12 cellular contexts compared by ENCODE assay signal in genomic region chr9:88302579-88303324, GRCh38.
"Had no signal": no experiment of that assay in that cellular context is flagged by ENCODE, and none has a peak within 500 bp of the region (broad histone marks: within the 10 kb centered on the region; RNA-seq: fewer than 3 reads in every experiment).

No MANE protein-coding gene starts in this region.

- H3K27me3 Mint-ChIP-seq: activated naive CD4-positive, alpha-beta T cell treated with anti-CD3 and anti-CD28 coated beads, Interleukin-2, amount 50 U/mL, for 24 hours; dendritic cell treated with granulocyte-macrophage colony-stimulating factor and Interleukin-4, amounts not matched to agents 40 ng/mL and 50 ng/mL, for 4 days had no signal

- H3K4me3 Mint-ChIP-seq: activated naive CD4-positive, alpha-beta T cell treated with anti-CD3 and anti-CD28 coated beads, Interleukin-2, amount 50 U/mL, for 24 hours; dendritic cell treated with granulocyte-macrophage colony-stimulating factor and Interleukin-4, amounts not matched to agents 40 ng/mL and 50 ng/mL, for 4 days; immature natural killer cell; stimulated activated memory B cell treated with anti-CD40 and anti-IgM and Interleukin-4, amounts not matched to agents 10 μg/mL and 1 μg/mL and 100 μg/mL, for 72 hours had no signal

- H3K36me3 Mint-ChIP-seq: activated naive CD4-positive, alpha-beta T cell treated with anti-CD3 and anti-CD28 coated beads, Interleukin-2, amount 50 U/mL, for 24 hours; stimulated activated memory B cell treated with anti-CD40 and anti-IgM and Interleukin-4, amounts not matched to agents 10 μg/mL and 1 μg/mL and 100 μg/mL, for 72 hours had no signal

- H3K27ac Mint-ChIP-seq: activated naive CD4-positive, alpha-beta T cell treated with anti-CD3 and anti-CD28 coated beads, Interleukin-2, amount 50 U/mL, for 24 hours; dendritic cell treated with granulocyte-macrophage colony-stimulating factor and Interleukin-4, amounts not matched to agents 40 ng/mL and 50 ng/mL, for 4 days; progenitor cell of endocrine pancreas; stimulated activated memory B cell treated with anti-CD40 and anti-IgM and Interleukin-4, amounts not matched to agents 10 μg/mL and 1 μg/mL and 100 μg/mL, for 72 hours had no signal

- H3K9me3 Mint-ChIP-seq: activated naive CD4-positive, alpha-beta T cell treated with anti-CD3 and anti-CD28 coated beads, Interleukin-2, amount 50 U/mL, for 24 hours; dendritic cell treated with granulocyte-macrophage colony-stimulating factor and Interleukin-4, amounts not matched to agents 40 ng/mL and 50 ng/mL, for 4 days; stimulated activated memory B cell treated with anti-CD40 and anti-IgM and Interleukin-4, amounts not matched to agents 10 μg/mL and 1 μg/mL and 100 μg/mL, for 72 hours had no signal

- DNase-seq: activated CD4-positive, alpha-beta T cell treated with anti-CD3 and anti-CD28 coated beads for 48 hours; brain microvascular endothelial cell; cerebellar nuclear complex; immature natural killer cell; naive thymus-derived CD4-positive, alpha-beta T cell; nucleus accumbens; T1000 had no signal

- ATAC-seq: naive thymus-derived CD4-positive, alpha-beta T cell; right lobe of liver; stimulated activated memory B cell treated with anti-CD40 and anti-IgM and Interleukin-4, amounts not matched to agents 10 μg/mL and 1 μg/mL and 100 μg/mL, for 72 hours had no signal
